In genomic region chr1:34771573-34771972, GRCh38 we compare ENCODE assay signal across 18 cellular contexts. TPM values are rescaled to one million over a fixed set of nuclear protein-coding genes. Genes with fewer than 3 reads are reported as not detected.
DNase-seq lines count a peak whose midpoint lies in the region; ATAC-seq and TF ChIP-seq lines count a peak whose summit lies in the region.
"Had no signal": no experiment of that assay in that cellular context is flagged by ENCODE, and none has a peak within 500 bp of the region (broad histone marks: within the 10 kb centered on the region; RNA-seq: fewer than 3 reads in every experiment).

No MANE protein-coding gene starts in this region.

- no peak overlapping the region for H3K4me3 ChIP-seq in mammary epithelial cell (replicated peaks in 1 of 3; ENCODE audit: insufficient read depth in 1 of 3, low read depth in 2 of 3, low read length in 3 of 3)
- no peak overlapping the region for H3K4me3 ChIP-seq in breast epithelium
- H3K4me3 ChIP-seq: BLaER1 treated with 17β-estradiol and CSF1 and Interleukin-3, amounts not matched to agents 10 nM and 100 nM; HAP-1 had no signal

- no peak for TF ChIP-seq POLR2A in breast epithelium (IDR thresholded peaks at IDR 0.05)

- peaks cover 29% of the 10 kb centered on the region for H3K4me1 ChIP-seq in mammary epithelial cell (ENCODE audit: insufficient read depth, low read length)
- no peaks in the 10 kb centered on the region for H3K4me1 ChIP-seq in breast epithelium
- H3K4me1 ChIP-seq in foreskin keratinocyte, result peaks cover 27% of the 10 kb centered on the region
- H3K4me1 ChIP-seq: HAP-1 had no signal

- CTCF ChIA-PET in mammary epithelial cell (lab: Charles Lee; ENCODE audit: low non-redundant PET), result no interaction called here

- H3K9ac ChIP-seq in mammary epithelial cell (ENCODE audit: insufficient read depth, low read length), result no peak overlapping the region
- H3K9ac ChIP-seq: BLaER1 treated with 17β-estradiol and CSF1 and Interleukin-3, amounts not matched to agents 10 nM and 100 nM had no signal

- H3K27ac ChIP-seq in mammary epithelial cell (ENCODE audit: insufficient read depth, low read depth, low read length) (no peak overlapping the region), breast epithelium (no peak overlapping the region), foreskin keratinocyte (no peak overlapping the region)
- H3K27ac ChIP-seq: 22Rv1; BLaER1 treated with 17β-estradiol and CSF1 and Interleukin-3, amounts not matched to agents 10 nM and 100 nM had no signal

- no peaks in the 10 kb centered on the region for H3K79me2 ChIP-seq in mammary epithelial cell (ENCODE audit: insufficient read depth, low read length)

- H3K27me3 ChIP-seq in mammary epithelial cell (ENCODE audit: insufficient read depth, low read length) (no peaks in the 10 kb centered on the region), breast epithelium (no peaks in the 10 kb centered on the region), foreskin keratinocyte (no peaks in the 10 kb centered on the region)
- H3K27me3 ChIP-seq: BLaER1 treated with 17β-estradiol and CSF1 and Interleukin-3, amounts not matched to agents 10 nM and 100 nM had no signal

- dilution Hi-C loops in mammary epithelial cell (cut with HindIII; ENCODE audit: low sequenced_read_pairs), result no loop called here

- H3K36me3 ChIP-seq in mammary epithelial cell (ENCODE audit: insufficient read depth, low read length) (no peaks in the 10 kb centered on the region), breast epithelium (no peaks in the 10 kb centered on the region)
- H3K36me3 ChIP-seq: BLaER1 treated with 17β-estradiol and CSF1 and Interleukin-3, amounts not matched to agents 10 nM and 100 nM; HAP-1 had no signal

- no peak for TF ChIP-seq CTCF in mammary epithelial cell (conservative IDR thresholded peaks at IDR 0.05 in 1 of 2, IDR thresholded peaks at IDR 0.05 in 1 of 2; ENCODE audit: extremely low read depth in 1 of 2, insufficient read depth in 1 of 2, low read depth in 1 of 2, low read length in 2 of 2)
- no peak for TF ChIP-seq CTCF in breast epithelium (IDR thresholded peaks at IDR 0.05)
- TF ChIP-seq CTCF in foreskin keratinocyte (conservative IDR thresholded peaks at IDR 0.05), result no peak
- no peak for TF ChIP-seq CTCF in GM13976 (IDR thresholded peaks at IDR 0.05; ENCODE audit: borderline replicate concordance, control extremely low read depth, extremely low read depth, insufficient read depth, missing control alignments)

- H3K4me2 ChIP-seq in mammary epithelial cell (ENCODE audit: insufficient read depth, low read depth, low read length), result peak overlapping the region; percentile 58
- H3K4me2 ChIP-seq: BLaER1 treated with 17β-estradiol and CSF1 and Interleukin-3, amounts not matched to agents 10 nM and 100 nM had no signal

- H3K9me3 ChIP-seq in mammary epithelial cell (replicated peaks; ENCODE audit: insufficient read depth, low read length), result no peaks in the 10 kb centered on the region
- no peaks in the 10 kb centered on the region for H3K9me3 ChIP-seq in breast epithelium
- H3K9me3 ChIP-seq: BLaER1 treated with 17β-estradiol and CSF1 and Interleukin-3, amounts not matched to agents 10 nM and 100 nM; HAP-1 had no signal

- no peaks in the 10 kb centered on the region for H4K20me1 ChIP-seq in mammary epithelial cell (ENCODE audit: insufficient read depth, low read length)
- H4K20me1 ChIP-seq: BLaER1 treated with 17β-estradiol and CSF1 and Interleukin-3, amounts not matched to agents 10 nM and 100 nM had no signal

- H2AFZ ChIP-seq in mammary epithelial cell (ENCODE audit: low read depth, low read length), result peak overlapping the region; percentile 55

- peak; percentile 34 for ATAC-seq in foreskin keratinocyte
- ATAC-seq: HepG2 had no signal

- no TSS peak for BruUV-seq in mammary epithelial cell (replicated peaks; lab: Mats Ljungman, UMichigan)

- in situ Hi-C loops in mammary epithelial cell (cut with MboI; ENCODE audit: low sequenced_read_pairs in 2 of 2), result no loop called here
- in situ Hi-C loops in GM13976 (cut with MboI; ENCODE audit: low sequenced_read_pairs, unreplicated experiment), result no loop called here

- 14% methylated on average over 3 of the region's 3 CpGs for WGBS in mammary epithelial cell (ENCODE audit: low coverage, missing lambda C conversion rate)

- no peak for DNase-seq in mammary epithelial cell
- no peak for DNase-seq in breast epithelium (ENCODE audit: low spot score in 2 of 2)
- no peak for DNase-seq in foreskin keratinocyte
- peak; percentile 22 for DNase-seq in retina
- no peak for DNase-seq in GM13976 (ENCODE audit: low spot score)
- no peak for DNase-seq in DMS 273 (lab: John Stamatoyannopoulos, UW; ENCODE audit: unreplicated experiment)
- no peak for DNase-seq in NK-92 (lab: John Stamatoyannopoulos, UW; ENCODE audit: unreplicated experiment)
- DNase-seq in NCI-H526 (lab: John Stamatoyannopoulos, UW), result no peak
- DNase-seq: Calu3; CD4-positive, alpha-beta T cell; DMS79 treated with DMSO at 0.1 percent for 48 hours; EL; GOT3 had no signal

- intact Hi-C loops in mammary epithelial cell (cut with micrococcal nuclease) (no loop called here), breast epithelium (cut with DNase I; ENCODE audit: low total_unique reads) (no loop called here)

RNA-seq across cellular contexts. Expression of gene GJB3, which starts 9.4 kb away (rescaled TPM):
- 100 to 1,000 TPM in 1 of 2 donors, 10 to 100 TPM in 1; 24.8 to 188 TPM for total RNA-seq in mammary epithelial cell
- polyA plus RNA-seq in mammary epithelial cell, result 232 TPM
- polyA minus RNA-seq in mammary epithelial cell, result 157 TPM
- total RNA-seq in breast epithelium, result 1 to 10 TPM in 1 of 3 donors, under 1 TPM in 1, not detected in 1; 0.33 to 1.2 TPM
- 180 and 195 TPM in 2 replicates for total RNA-seq in foreskin keratinocyte
- 195 and 203 TPM in 2 replicates for polyA plus RNA-seq in foreskin keratinocyte
- total RNA-seq: A673; CD4-positive, alpha-beta T cell; HepG2 had no signal
- polyA plus RNA-seq: HepG2 had no signal

RNA-seq across cellular contexts. Expression of gene GJB4, which starts 12.0 kb away (rescaled TPM):
- 1 to 10 TPM in 1 of 2 donors, under 1 TPM in 1; 0.17 to 1.7 TPM for total RNA-seq in mammary epithelial cell
- polyA plus RNA-seq in mammary epithelial cell, result 8.5 TPM
- 5.3 TPM for polyA minus RNA-seq in mammary epithelial cell
- total RNA-seq in breast epithelium, result under 1 TPM in 1 of 3 donors, not detected in 2; 0.15 TPM
- total RNA-seq in foreskin keratinocyte, result 9.9 and 18.2 TPM in 2 replicates
- polyA plus RNA-seq in foreskin keratinocyte, result 10.4 and 19.8 TPM in 2 replicates
- total RNA-seq: A673; CD4-positive, alpha-beta T cell; HepG2 had no signal
- polyA plus RNA-seq: HepG2 had no signal

RNA-seq across cellular contexts. Expression of gene GJB5, which starts 16.7 kb away (rescaled TPM):
- total RNA-seq in mammary epithelial cell (10 to 100 TPM; 28.2 to 95.5 TPM), breast epithelium (1 to 10 TPM in 1 of 3 donors, under 1 TPM in 1, not detected in 1; 0.73 to 1.3 TPM), foreskin keratinocyte (119 and 146 TPM in 2 replicates)
- polyA plus RNA-seq in mammary epithelial cell (268 TPM), foreskin keratinocyte (141 and 181 TPM in 2 replicates)
- polyA minus RNA-seq in mammary epithelial cell, result 166 TPM
- total RNA-seq: A673; CD4-positive, alpha-beta T cell; HepG2 had no signal
- polyA plus RNA-seq: HepG2 had no signal

RNA-seq across cellular contexts. Expression of gene GJA4, which starts 21.2 kb away (rescaled TPM):
- total RNA-seq in mammary epithelial cell, result not detected
- polyA plus RNA-seq in mammary epithelial cell, result 0.07 TPM
- polyA minus RNA-seq in mammary epithelial cell, result not detected
- total RNA-seq in breast epithelium, result 10 to 100 TPM in 2 of 3 donors, 1 to 10 TPM in 1; 8.9 to 39.3 (median 18.9) TPM
- total RNA-seq in foreskin keratinocyte, result 0.07 and 0.17 TPM in 2 replicates
- polyA plus RNA-seq in foreskin keratinocyte, result 0.10 and 0.18 TPM in 2 replicates
- total RNA-seq: A673; Calu3; CD4-positive, alpha-beta T cell; HepG2 had no signal
- polyA plus RNA-seq: HepG2 had no signal

Comparison
In these comparisons a context has a peak if more than half of its experiments do, and no peak if none do; other contexts are left out.
1. RNA of gene GJB3, which starts 9.4 kb away (total RNA-seq): 24.8 to 188 TPM in mammary epithelial cell and 180 to 195 TPM in foreskin keratinocyte; 0.33 to 1.2 TPM in breast epithelium; every median in the first group is over 10 times any median in the second.
2. RNA of gene GJB5, which starts 16.7 kb away (total RNA-seq): 119 to 146 TPM in foreskin keratinocyte and 28.2 to 95.5 TPM in mammary epithelial cell; 0.73 to 1.3 TPM in breast epithelium; every median in the first group is over 10 times any median in the second.